ENCODE assay signal across 22 cellular contexts in the genomic region with DNA sequence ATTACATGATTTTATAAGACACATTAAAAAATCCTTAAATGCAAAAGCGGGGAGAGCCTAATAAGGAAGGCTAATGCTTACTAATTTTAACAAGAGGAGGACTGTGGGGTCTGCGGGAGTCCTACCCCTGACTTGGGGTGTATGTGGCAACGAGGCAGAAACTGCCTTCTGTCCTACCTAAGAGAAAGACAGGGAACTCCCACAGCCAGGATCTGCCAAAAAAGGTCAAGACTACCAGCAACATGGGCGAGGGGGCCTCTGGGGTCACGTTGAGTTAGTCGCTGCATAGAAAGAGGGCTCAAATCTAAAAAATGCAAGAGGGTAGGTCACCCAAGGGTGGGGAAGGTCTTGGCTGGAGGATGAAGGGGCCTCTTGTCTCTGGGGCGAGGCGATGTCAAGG. TPM values are rescaled to one million over a fixed set of nuclear protein-coding genes. Genes with fewer than 3 reads are reported as not detected.
DNase-seq lines count a peak whose midpoint lies in the region; ATAC-seq and TF ChIP-seq lines count a peak whose summit lies in the region.
"Had no signal": no experiment of that assay in that cellular context is flagged by ENCODE, and none has a peak within 500 bp of the region (broad histone marks: within the 10 kb centered on the region; RNA-seq: fewer than 3 reads in every experiment).

No MANE protein-coding gene starts in this region.

- ATAC-seq in stimulated activated naive CD8-positive, alpha-beta T cell treated with anti-CD3 and anti-CD28 coated beads, Interleukin-15, Interleukin-2, amounts not matched to agents 100 U/mL and 50 U/mL, for 24 hours = no peak
- ATAC-seq in HG02763 (IDR thresholded peaks at IDR 0.05; ENCODE audit: unreplicated experiment) = no peak
- ATAC-seq: esophagus mucosa, GM12878, left lobe of liver had no signal

- H3K27me3 Mint-ChIP-seq in stimulated activated naive CD8-positive, alpha-beta T cell treated with anti-CD3 and anti-CD28 coated beads, Interleukin-15, Interleukin-2, amounts not matched to agents 100 ng/mL and 50 ng/mL, for 24 hours = peaks cover 46% of the 10 kb centered on the region
- H3K27me3 Mint-ChIP-seq in immature natural killer cell (ENCODE audit: low read depth in 3 of 3) = peaks cover 4 to 25% (median 13%) of the 10 kb centered on the region in 3 donors
- H3K27me3 Mint-ChIP-seq in type B pancreatic cell = peaks cover 65% of the 10 kb centered on the region

- no peak for TF ChIP-seq CTCF in type B pancreatic cell (conservative IDR thresholded peaks at IDR 0.05)

- H3K4me3 Mint-ChIP-seq in stimulated activated naive CD8-positive, alpha-beta T cell treated with anti-CD3 and anti-CD28 coated beads, Interleukin-15, Interleukin-2, amounts not matched to agents 100 ng/mL and 50 ng/mL, for 24 hours = peak overlapping the region; percentile 1
- H3K4me3 Mint-ChIP-seq in immature natural killer cell = peak overlapping the region in 4 of 5 donors; percentile 46 to 64 (median 59)
- peak overlapping the region; percentile 77 for H3K4me3 Mint-ChIP-seq in type B pancreatic cell

- H3K36me3 Mint-ChIP-seq in stimulated activated naive CD8-positive, alpha-beta T cell treated with anti-CD3 and anti-CD28 coated beads, Interleukin-15, Interleukin-2, amounts not matched to agents 100 ng/mL and 50 ng/mL, for 24 hours (ENCODE audit: low read depth) = no peaks in the 10 kb centered on the region
- peaks cover 0 to 6% (median 4%) of the 10 kb centered on the region in 3 donors for H3K36me3 Mint-ChIP-seq in immature natural killer cell
- H3K36me3 Mint-ChIP-seq in type B pancreatic cell = no peaks in the 10 kb centered on the region

- no peaks in the 10 kb centered on the region for H3K9me3 Mint-ChIP-seq in stimulated activated naive CD8-positive, alpha-beta T cell treated with anti-CD3 and anti-CD28 coated beads, Interleukin-15, Interleukin-2, amounts not matched to agents 100 ng/mL and 50 ng/mL, for 24 hours
- H3K9me3 Mint-ChIP-seq in immature natural killer cell = peaks cover 0 to 2% (median 0%) of the 10 kb centered on the region in 6 donors
- H3K9me3 Mint-ChIP-seq in type B pancreatic cell = no peaks in the 10 kb centered on the region
- H3K9me3 Mint-ChIP-seq: activated B cell treated with CpG ODN at 0.5 μM for 24 hours had no signal

- no peak for DNase-seq in stimulated activated naive CD8-positive, alpha-beta T cell treated with anti-CD3 and anti-CD28 coated beads, Interleukin-15, Interleukin-2, amounts not matched to agents 100 U/mL and 50 U/mL, for 24 hours
- DNase-seq in cerebellum (ENCODE audit: low spot score) = peak; percentile 63
- DNase-seq in immature natural killer cell = no peak
- no peak for DNase-seq in type B pancreatic cell (ENCODE audit: extremely low spot score, unreplicated experiment)
- DNase-seq in NCI-H345 (lab: John Stamatoyannopoulos, UW) = no peak
- no peak for DNase-seq in NCI-H128 (lab: John Stamatoyannopoulos, UW; ENCODE audit: unreplicated experiment)
- DNase-seq: activated B cell treated with CpG ODN at 0.5 μM for 24 hours; cortex of kidney; small intestine; stimulated activated CD4-positive, alpha-beta T cell treated with anti-CD3 and anti-CD28 coated beads, Interleukin-4, amount 100 ng/mL, for 24 hours; T-helper 1 cell had no signal

- no peaks in the 10 kb centered on the region for H3K4me1 Mint-ChIP-seq in stimulated activated naive CD8-positive, alpha-beta T cell treated with anti-CD3 and anti-CD28 coated beads, Interleukin-15, Interleukin-2, amounts not matched to agents 100 ng/mL and 50 ng/mL, for 24 hours (ENCODE audit: low read depth)
- H3K4me1 Mint-ChIP-seq in immature natural killer cell = peaks cover 6 to 20% of the 10 kb centered on the region in 2 donors
- H3K4me1 Mint-ChIP-seq in type B pancreatic cell (ENCODE audit: unreplicated experiment) = no peaks in the 10 kb centered on the region

- H3K27ac Mint-ChIP-seq in stimulated activated naive CD8-positive, alpha-beta T cell treated with anti-CD3 and anti-CD28 coated beads, Interleukin-15, Interleukin-2, amounts not matched to agents 100 ng/mL and 50 ng/mL, for 24 hours = no peak overlapping the region
- H3K27ac Mint-ChIP-seq in immature natural killer cell = no peak overlapping the region
- no peak overlapping the region for H3K27ac Mint-ChIP-seq in type B pancreatic cell
- H3K27ac Mint-ChIP-seq: activated B cell treated with CpG ODN at 0.5 μM for 24 hours had no signal

RNA-seq across cellular contexts. Expression of gene AMER3, which starts 0.5 kb away (rescaled TPM):
- total RNA-seq in cerebellum (25.7 TPM), type B pancreatic cell (ENCODE audit: low replicate concordance) (3.9 and 10.9 TPM in 2 replicates)
- not detected for polyA plus RNA-seq in immature natural killer cell
- total RNA-seq: activated B cell treated with CpG ODN at 0.5 μM for 24 hours; activated CD8-positive, alpha-beta memory T cell treated with anti-CD3 and anti-CD28 coated beads for 36 hours; esophagus mucosa; GM12878; HepG2; left lobe of liver; M059J; NCI-H460 had no signal
- polyA plus RNA-seq: GM12878, HepG2 had no signal

RNA-seq across cellular contexts. Expression of gene GPR148, which starts 25.9 kb away (rescaled TPM):
- not detected for total RNA-seq in cerebellum
- not detected for polyA plus RNA-seq in immature natural killer cell
- total RNA-seq in type B pancreatic cell (ENCODE audit: low replicate concordance) = 0.48 and 2.2 TPM in 2 replicates
- total RNA-seq: activated B cell treated with CpG ODN at 0.5 μM for 24 hours; activated CD8-positive, alpha-beta memory T cell treated with anti-CD3 and anti-CD28 coated beads for 36 hours; esophagus mucosa; GM12878; HepG2; left lobe of liver; M059J; NCI-H460; prostate gland; temporal lobe had no signal
- polyA plus RNA-seq: GM12878, HepG2 had no signal

Comparison
In these comparisons a context has a peak if more than half of its experiments do, and no peak if none do; other contexts are left out.
1. H3K4me3 Mint-ChIP-seq: peak in every context shown above with its lines; median percentile 77 in type B pancreatic cell; 59 in immature natural killer cell; 1 in stimulated activated naive CD8-positive, alpha-beta T cell treated with anti-CD3 and anti-CD28 coated beads, Interleukin-15, Interleukin-2, amounts not matched to agents 100 ng/mL and 50 ng/mL, for 24 hours.